Comparison of ENCODE assay signal across 16 cellular contexts in genomic region chr5:17374973-17375844, GRCh38.
DNase-seq lines count a peak whose midpoint lies in the region; ATAC-seq and TF ChIP-seq lines count a peak whose summit lies in the region.
"Had no signal": no experiment of that assay in that cellular context is flagged by ENCODE, and none has a peak within 500 bp of the region (broad histone marks: within the 10 kb centered on the region; RNA-seq: fewer than 3 reads in every experiment).

No MANE protein-coding gene starts in this region.

- H3K27me3 ChIP-seq in breast epithelium, result no peaks in the 10 kb centered on the region
- no peaks in the 10 kb centered on the region; the same call in 1 of the 2 replicates for H3K27me3 ChIP-seq in SK-N-SH (ENCODE audit: insufficient read depth)
- H3K27me3 ChIP-seq in smooth muscle cell (ENCODE audit: low read depth), result no peaks in the 10 kb centered on the region
- H3K27me3 ChIP-seq: MG63, uterus had no signal

- POLR2A ChIA-PET in MCF 10A (lab: Yijun Ruan, JAX) (no interaction called here), SK-N-SH (lab: Yijun Ruan, JAX) (no interaction called here)

- TF ChIP-seq RAD21 in SK-N-SH (IDR thresholded peaks at IDR 0.05; ENCODE audit: low read length), result no peak

- no peak for TF ChIP-seq POLR2A in breast epithelium (IDR thresholded peaks at IDR 0.05)

- no peaks in the 10 kb centered on the region for H3K36me3 ChIP-seq in breast epithelium
- H3K36me3 ChIP-seq in SK-N-SH (replicated peaks in 1 of 2; ENCODE audit: control insufficient read depth in 1 of 2, insufficient read depth in 2 of 2, low read length in 1 of 2), result no peaks in the 10 kb centered on the region
- no peaks in the 10 kb centered on the region for H3K36me3 ChIP-seq in smooth muscle cell (ENCODE audit: low read depth)
- H3K36me3 ChIP-seq: MG63, uterus had no signal

- 19% methylated on average over 11 of the region's 11 CpGs for WGBS in SK-N-SH (ENCODE audit: low lambda C conversion rate)
- 42% methylated on average over 11 of the region's 11 CpGs for WGBS in smooth muscle cell (ENCODE audit: low lambda C conversion rate)

- ATAC-seq in natural killer cell, result no peak

- H3K79me2 ChIP-seq in SK-N-SH (ENCODE audit: insufficient read depth) (no peaks in the 10 kb centered on the region), smooth muscle cell (ENCODE audit: low read depth) (no peaks in the 10 kb centered on the region)
- H3K79me2 ChIP-seq: parathyroid adenoma had no signal

- no peaks in the 10 kb centered on the region for H3K9me2 ChIP-seq in SK-N-SH

- H3K4me2 ChIP-seq in SK-N-SH, result no peak overlapping the region
- no peak overlapping the region for H3K4me2 ChIP-seq in smooth muscle cell

- H4K20me1 ChIP-seq in SK-N-SH (ENCODE audit: insufficient read depth) (no peaks in the 10 kb centered on the region), smooth muscle cell (ENCODE audit: low read depth) (no peaks in the 10 kb centered on the region)

- TF ChIP-seq CTCF in MCF 10A (IDR thresholded peaks at IDR 0.05; ENCODE audit: unreplicated experiment) (no peak), breast epithelium (IDR thresholded peaks at IDR 0.05) (no peak), SK-N-SH (IDR thresholded peaks at IDR 0.05) (no peak), type B pancreatic cell (conservative IDR thresholded peaks at IDR 0.05) (no peak), natural killer cell (IDR thresholded peaks at IDR 0.05) (no peak), smooth muscle cell (IDR thresholded peaks at IDR 0.05; ENCODE audit: borderline replicate concordance, insufficient read depth, poor library complexity, severe bottlenecking) (no peak)

- H3K4me1 Mint-ChIP-seq in MCF 10A (ENCODE audit: insufficient read depth, unreplicated experiment) (peaks cover 26% of the 10 kb centered on the region), type B pancreatic cell (ENCODE audit: unreplicated experiment) (peaks cover 43% of the 10 kb centered on the region), natural killer cell (no peaks in the 10 kb centered on the region)

- CTCF ChIA-PET in MCF 10A (lab: Yijun Ruan, JAX), result no interaction called here
- CTCF ChIA-PET in SK-N-SH (lab: Yijun Ruan, JAX), result interaction anchor here (1.1 to 1.3 kb wide), 2 partner anchors 15 to 159 kb away, joined by 3 read pairs; no protein-coding TSS in a partner anchor

- H3K27me3 Mint-ChIP-seq in MCF 10A (ENCODE audit: insufficient read depth, unreplicated experiment), result no peaks in the 10 kb centered on the region
- H3K27me3 Mint-ChIP-seq in type B pancreatic cell, result no peaks in the 10 kb centered on the region
- no peaks in the 10 kb centered on the region for H3K27me3 Mint-ChIP-seq in natural killer cell (ENCODE audit: low read depth in 2 of 2)

- H3K4me1 ChIP-seq in breast epithelium (no peaks in the 10 kb centered on the region), SK-N-SH (ENCODE audit: control insufficient read depth in 1 of 2, insufficient read depth in 2 of 2, low read depth in 1 of 2, low read length in 1 of 2) (peaks cover 8 to 16% of the 10 kb centered on the region in 2 experiments; a peak in 3 of 4 replicates), smooth muscle cell (ENCODE audit: low read depth) (peaks cover 37% of the 10 kb centered on the region)
- H3K4me1 ChIP-seq: uterus had no signal

- intact Hi-C loops in MCF 10A (cut with micrococcal nuclease), result no loop called here
- intact Hi-C loops in breast epithelium (cut with DNase I; ENCODE audit: low total_unique reads), result no loop called here
- intact Hi-C loops in natural killer cell (cut with micrococcal nuclease), result no loop called here

- H3K36me3 Mint-ChIP-seq in MCF 10A (ENCODE audit: insufficient read depth, unreplicated experiment), result no peaks in the 10 kb centered on the region
- no peaks in the 10 kb centered on the region for H3K36me3 Mint-ChIP-seq in type B pancreatic cell
- no peaks in the 10 kb centered on the region for H3K36me3 Mint-ChIP-seq in natural killer cell

- peak in 1 of 2 experiments; percentile 44; a peak in 1 of 4 replicates for TF ChIP-seq EP300 in SK-N-SH (IDR thresholded peaks at IDR 0.05; ENCODE audit: borderline replicate concordance in 1 of 2, low read depth in 1 of 2, low read length in 1 of 2)

- DNase-seq in MCF 10A (ENCODE audit: unreplicated experiment) (peak; percentile 85), breast epithelium (ENCODE audit: low spot score in 2 of 2) (no peak), SK-N-SH (peak; percentile 49), glomerular visceral epithelial cell (ENCODE audit: extremely low spot score) (peak; percentile 38), type B pancreatic cell (ENCODE audit: extremely low spot score, unreplicated experiment) (no peak), NCI-H510A (lab: John Stamatoyannopoulos, UW) (no peak), natural killer cell (no peak), smooth muscle cell (lab: John Stamatoyannopoulos, UW; ENCODE audit: unreplicated experiment) (no peak)
- DNase-seq: activated CD8-positive, alpha-beta memory T cell treated with anti-CD3 and anti-CD28 coated beads, Interleukin-2, amount 50 U/mL, for 4 hours; DND-41; head of caudate nucleus; MG63; NCI-H446; stimulated activated CD4-positive, alpha-beta T cell treated with anti-CD3 and anti-CD28 coated beads, Interleukin-15, amount 100 ng/mL, for 24 hours; uterus had no signal

- no peak overlapping the region for H3K27ac Mint-ChIP-seq in MCF 10A (ENCODE audit: low read depth, unreplicated experiment)
- peak overlapping the region; percentile 95 for H3K27ac Mint-ChIP-seq in type B pancreatic cell
- no peak overlapping the region for H3K27ac Mint-ChIP-seq in natural killer cell

- H3K9ac ChIP-seq in SK-N-SH (no peak overlapping the region), smooth muscle cell (ENCODE audit: low read depth) (no peak overlapping the region)
- H3K9ac ChIP-seq: parathyroid adenoma had no signal

- H3K9me3 ChIP-seq in breast epithelium (no peaks in the 10 kb centered on the region), SK-N-SH (no peaks in the 10 kb centered on the region), smooth muscle cell (replicated peaks; ENCODE audit: low read depth) (no peaks in the 10 kb centered on the region)
- H3K9me3 ChIP-seq: uterus had no signal

- no peaks in the 10 kb centered on the region for H3F3A ChIP-seq in SK-N-SH (replicated peaks; ENCODE audit: insufficient read depth)
- H3F3A ChIP-seq in smooth muscle cell (ENCODE audit: low read depth), result peaks cover 16% of the 10 kb centered on the region

- BruUV-seq in MCF 10A (replicated peaks; lab: Mats Ljungman, UMichigan), result no TSS peak

- H2AFZ ChIP-seq in SK-N-SH (ENCODE audit: low read depth), result no peak overlapping the region
- H2AFZ ChIP-seq in smooth muscle cell (ENCODE audit: low read depth), result no peak overlapping the region
- H2AFZ ChIP-seq: parathyroid adenoma had no signal

- H3K4me3 Mint-ChIP-seq in MCF 10A (ENCODE audit: unreplicated experiment) (no peak overlapping the region), type B pancreatic cell (peak overlapping the region; percentile 86), natural killer cell (no peak overlapping the region)

- H3K27ac ChIP-seq in breast epithelium (no peak overlapping the region), SK-N-SH (ENCODE audit: low read depth in 2 of 2, low read length in 1 of 2) (no peak overlapping the region; a peak in 1 of 4 replicates), smooth muscle cell (ENCODE audit: low read depth) (no peak overlapping the region)
- H3K27ac ChIP-seq: parathyroid adenoma, uterus had no signal

- H3K4me3 ChIP-seq in breast epithelium, result no peak overlapping the region
- H3K4me3 ChIP-seq in SK-N-SH (ENCODE audit: low read depth in 2 of 2, low read length in 1 of 2), result no peak overlapping the region
- no peak overlapping the region for H3K4me3 ChIP-seq in smooth muscle cell
- H3K4me3 ChIP-seq: MG63, uterus had no signal

- H3K9me3 Mint-ChIP-seq in MCF 10A (ENCODE audit: unreplicated experiment) (no peaks in the 10 kb centered on the region), type B pancreatic cell (peaks cover 4% of the 10 kb centered on the region), natural killer cell (peaks cover 6% of the 10 kb centered on the region in 2 donors)

TF ChIP-seq in SK-N-SH, 30 proteins besides CTCF, POLR2A, EP300 and RAD21:
- TF ChIP-seq GATA2 (CRISPR knock-in tag; IDR thresholded peaks at IDR 0.05), result peak; percentile 49; the same call in 1 of the 2 replicates
- no peak for TF ChIP-seq SIN3A (IDR thresholded peaks at IDR 0.05; ENCODE audit: borderline replicate concordance, low read depth, low read length)

Comparison
In these comparisons a context has a peak if more than half of its experiments do, and no peak if none do; other contexts are left out.
1. DNase-seq: peak in MCF 10A (single experiment), SK-N-SH (single experiment) and glomerular visceral epithelial cell (single experiment); none in breast epithelium (0 of 2), type B pancreatic cell (single experiment), NCI-H510A (single experiment), natural killer cell (single experiment) and smooth muscle cell (single experiment).